Comparison of ENCODE assay signal across 10 cellular contexts in genomic region chr2:101125374-101125773, GRCh38. TPM values are rescaled to one million over a fixed set of nuclear protein-coding genes. Genes with fewer than 3 reads are reported as not detected.
DNase-seq lines count a peak whose midpoint lies in the region; ATAC-seq, FAIRE-seq and TF ChIP-seq lines count a peak whose summit lies in the region.
"Had no signal": no experiment of that assay in that cellular context is flagged by ENCODE, and none has a peak within 500 bp of the region (broad histone marks: within the 10 kb centered on the region; RNA-seq: fewer than 3 reads in every experiment).

No MANE protein-coding gene starts in this region.

- peak in 1 of 2 experiments; percentile 53 for DNase-seq in A549 (ENCODE audit: low read depth in 1 of 2, low spot score in 1 of 2)
- peak; percentile 77 for DNase-seq in M059J (ENCODE audit: low read depth)
- peak; percentile 60 to 63 for DNase-seq in cardiac fibroblast (ENCODE audit: low read depth in 2 of 2)
- DNase-seq in mesenchymal stem cell, result peak; percentile 60
- DNase-seq in posterior cingulate gyrus, result no peak
- no peak for DNase-seq in activated CD8-positive, alpha-beta memory T cell treated with anti-CD3 and anti-CD28 coated beads for 24 hours
- no peak for DNase-seq in inferior parietal cortex (ENCODE audit: extremely low spot score)
- no peak for DNase-seq in activated T-cell treated with anti-CD3 and anti-CD28 coated beads, Interleukin-2, amount 50 U/mL, for 1 hour
- DNase-seq: activated CD4-positive, alpha-beta T cell treated with anti-CD3 and anti-CD28 coated beads for 36 hours had no signal

- peaks cover 4% of the 10 kb centered on the region for H3K79me1 ChIP-seq in mesenchymal stem cell (replicated peaks; ENCODE audit: low read length, poor library complexity, severe bottlenecking)

- no peak overlapping the region for H4K91ac ChIP-seq in mesenchymal stem cell (ENCODE audit: low read length)

- no peak overlapping the region for H2BK12ac ChIP-seq in mesenchymal stem cell (ENCODE audit: low read length in 2 of 2)

- peak; percentile 9 to 15; a peak in 5 of 6 replicates for ATAC-seq in A549
- ATAC-seq: activated CD4-positive, alpha-beta T cell treated with anti-CD3 and anti-CD28 coated beads for 36 hours had no signal

- H3K23ac ChIP-seq in mesenchymal stem cell (ENCODE audit: low read length in 2 of 2), result no peak overlapping the region

- no peak overlapping the region for H2AK5ac ChIP-seq in mesenchymal stem cell (ENCODE audit: low read length, severe bottlenecking)

- intact Hi-C loops in posterior cingulate gyrus (cut with DNase I), result no loop called here

- TF ChIP-seq POLR2A in A549 (IDR thresholded peaks at IDR 0.05; ENCODE audit: low read length), result no peak

- H3K4me1 ChIP-seq in A549 (peaks cover 92% of the 10 kb centered on the region), mesenchymal stem cell (ENCODE audit: control insufficient read depth, insufficient read depth, low read depth, low read length) (peaks cover 19% of the 10 kb centered on the region)

- no peak for TF ChIP-seq EP300 in A549 (IDR thresholded peaks at IDR 0.05)

- H2BK15ac ChIP-seq in mesenchymal stem cell (ENCODE audit: low read depth, poor library complexity, severe bottlenecking), result no peak overlapping the region

- CTCF ChIA-PET in A549 (lab: Yijun Ruan, JAX), result interaction anchor here (1.0 to 3.4 kb wide), 10 partner anchors 11 to 95 kb away, joined by 3 to 16 read pairs (median 4); partner anchors contain the start of gene TBC1D8

- H3K18ac ChIP-seq in mesenchymal stem cell (ENCODE audit: low read depth in 1 of 2, low read length in 2 of 2), result no peak overlapping the region

- no peak for TF ChIP-seq CTCF in A549 (IDR thresholded peaks at IDR 0.05)
- TF ChIP-seq CTCF in cardiac fibroblast (IDR thresholded peaks at IDR 0.05; ENCODE audit: low read depth, low read length), result no peak

- H3K27ac ChIP-seq in A549 (peak overlapping the region; percentile 91 to 93), mesenchymal stem cell (ENCODE audit: low read length, poor library complexity, severe bottlenecking) (no peak overlapping the region)

- H4K8ac ChIP-seq in mesenchymal stem cell (ENCODE audit: low read length), result no peak overlapping the region

- H3K14ac ChIP-seq in mesenchymal stem cell (ENCODE audit: low read length in 2 of 2), result no peak overlapping the region

- POLR2A ChIA-PET in A549 (lab: Yijun Ruan, JAX), result interaction anchor here (1.8 to 3.1 kb wide), 3 partner anchors 11 to 60 kb away, joined by 7 to 26 read pairs (median 20); partner anchors contain the start of gene TBC1D8

- H3K4me2 ChIP-seq in A549 (peak overlapping the region; percentile 84), mesenchymal stem cell (ENCODE audit: low read length, poor library complexity, severe bottlenecking) (no peak overlapping the region)

- peak overlapping the region; percentile 68 for H3K9ac ChIP-seq in mesenchymal stem cell (ENCODE audit: low read length)

- no peaks in the 10 kb centered on the region for H3K27me3 ChIP-seq in mesenchymal stem cell (ENCODE audit: control insufficient read depth in 1 of 2, insufficient read depth in 1 of 2, low read length in 2 of 2)

- H2BK5ac ChIP-seq in mesenchymal stem cell (ENCODE audit: low read depth, low read length, poor library complexity, severe bottlenecking), result no peak overlapping the region

- FAIRE-seq in A549 (lab: Jason Lieb, UNC), result no peak
- FAIRE-seq: GM12891 had no signal

- peaks cover 0 to 6% of the 10 kb centered on the region in 2 experiments for H3K36me3 ChIP-seq in mesenchymal stem cell (ENCODE audit: control insufficient read depth in 1 of 2, insufficient read depth in 2 of 2, low read depth in 1 of 2, low read length in 2 of 2)

- H3K4ac ChIP-seq in mesenchymal stem cell (ENCODE audit: low read depth in 1 of 2, low read length in 2 of 2), result no peak overlapping the region

- no peak overlapping the region for H2AFZ ChIP-seq in mesenchymal stem cell (ENCODE audit: low read depth, low read length)

- no peak overlapping the region for H2BK120ac ChIP-seq in mesenchymal stem cell (ENCODE audit: low read depth, low read length)

- TF ChIP-seq RAD21 in A549 (conservative IDR thresholded peaks at IDR 0.05 in 1 of 2, IDR thresholded peaks at IDR 0.05 in 1 of 2), result no peak

- peak overlapping the region; percentile 1; the same call in 2 of the 3 replicates for H3K4me3 ChIP-seq in A549
- H3K4me3 ChIP-seq in cardiac fibroblast (replicated peaks in 1 of 2; ENCODE audit: low read depth in 2 of 2, low read length in 2 of 2), result no peak overlapping the region
- peak overlapping the region in 1 of 2 experiments; percentile 50 for H3K4me3 ChIP-seq in mesenchymal stem cell (ENCODE audit: insufficient read depth in 1 of 2, low read depth in 1 of 2, low read length in 2 of 2)

- 2% methylated on average over 3 of the region's 3 CpGs for WGBS in A549 (ENCODE audit: missing lambda C conversion rate)
- 20% methylated on average over 1 of the region's 3 CpGs for WGBS in mesenchymal stem cell

- no peaks in the 10 kb centered on the region for H3K9me3 ChIP-seq in A549
- H3K9me3 ChIP-seq in mesenchymal stem cell (ENCODE audit: control insufficient read depth, low read length), result no peaks in the 10 kb centered on the region

TF ChIP-seq in A549, 52 proteins besides CTCF, POLR2A, EP300 and RAD21:
- TF ChIP-seq HEYL (CRISPR knock-in tag; IDR thresholded peaks at IDR 0.05), result no peak
- peak; percentile 21; the same call in 1 of the 2 replicates for TF ChIP-seq ATOH8 (CRISPR knock-in tag; IDR thresholded peaks at IDR 0.05; ENCODE audit: low read depth)
- 0 out of 4 replicates have a peak, but pooled peaks have one; percentile 3 to 35 for TF ChIP-seq CEBPB (IDR thresholded peaks at IDR 0.05)
- TF ChIP-seq FOSB (CRISPR knock-in tag; IDR thresholded peaks at IDR 0.05), result 0 out of 2 replicates have a peak, but pooled peaks have one; percentile 31
- no peak for TF ChIP-seq EHF (CRISPR knock-in tag; IDR thresholded peaks at IDR 0.05)

RNA-seq across cellular contexts. Expression of gene TBC1D8, which starts 25.8 kb away (rescaled TPM):
- 107 and 119 TPM in 2 replicates for polyA plus RNA-seq in A549 (2011; rRNA removed)
- polyA plus RNA-seq in A549 (2012; cell fraction: cytosol; rRNA removed), result 46.3 and 54.9 TPM in 2 replicates
- polyA plus RNA-seq in A549 (2012; cell fraction: nucleus; rRNA removed), result 250 and 339 TPM in 2 replicates
- polyA plus RNA-seq in A549 (2017; fragmentation: RNase III; extraction: RNeasy Plus Mini Kit Qiagen cat#74134 plus additional on column Dnase treatment), result 30.0 to 40.3 TPM (median 35.3 TPM) in 3 replicates
- polyA minus RNA-seq in A549 (2011; rRNA and poly(A)+ RNA removed), result 132 and 139 TPM in 2 replicates
- total RNA-seq in M059J (2014; rRNA removed; shearing (Covaris generic)), result 5.1 and 9.3 TPM in 2 replicates
- 10.0 TPM for polyA plus RNA-seq in mesenchymal stem cell (2013, experiment 1 of 2)
- 10.1 TPM for polyA plus RNA-seq in mesenchymal stem cell (2013, experiment 2 of 2)

Comparison
In these comparisons a context has a peak if more than half of its experiments do, and no peak if none do; other contexts are left out.
1. DNase-seq: peak in M059J (single experiment), cardiac fibroblast (2 of 2) and mesenchymal stem cell (single experiment); none in posterior cingulate gyrus (0 of 10), activated CD8-positive, alpha-beta memory T cell treated with anti-CD3 and anti-CD28 coated beads for 24 hours (single experiment), inferior parietal cortex (single experiment) and activated T-cell treated with anti-CD3 and anti-CD28 coated beads, Interleukin-2, amount 50 U/mL, for 1 hour (single experiment).